Comparison of ENCODE assay signal across 11 cellular contexts in genomic region chr2:33276868-33277503, GRCh38.
A peak's percentile ranks its signal among the peaks of the same experiment; 100 is the strongest.
DNase-seq lines count a peak whose midpoint lies in the region; ATAC-seq and TF ChIP-seq lines count a peak whose summit lies in the region.
"Had no signal": no experiment of that assay in that cellular context is flagged by ENCODE, and none has a peak within 500 bp of the region (broad histone marks: within the 10 kb centered on the region; RNA-seq: fewer than 3 reads in every experiment).

No MANE protein-coding gene starts in this region.

- H3K27me3 ChIP-seq in Caco-2 (replicated peaks; ENCODE audit: control insufficient read depth, insufficient read depth, low read length), result no peaks in the 10 kb centered on the region
- H3K27me3 ChIP-seq in PC-9 (ENCODE audit: insufficient read depth, low read depth), result no peaks in the 10 kb centered on the region
- no peaks in the 10 kb centered on the region for H3K27me3 ChIP-seq in cardiac muscle cell
- no peaks in the 10 kb centered on the region for H3K27me3 ChIP-seq in psoas muscle (ENCODE audit: insufficient read depth in 3 of 3, low read length in 2 of 3)

- H3K4me3 ChIP-seq in Caco-2 (ENCODE audit: low read depth, low read length) (no peak overlapping the region), PC-9 (no peak overlapping the region), cardiac muscle cell (no peak overlapping the region), psoas muscle (no peak overlapping the region)
- H3K4me3 ChIP-seq: smooth muscle cell had no signal

- H3K9me3 ChIP-seq in Caco-2 (no peaks in the 10 kb centered on the region), PC-9 (ENCODE audit: insufficient read depth, low read depth) (no peaks in the 10 kb centered on the region), cardiac muscle cell (ENCODE audit: low read depth) (no peaks in the 10 kb centered on the region), psoas muscle (no peaks in the 10 kb centered on the region)

- 0 out of 2 replicates have a peak, but pooled peaks cover 4% of the 10 kb centered on the region for H3K4me1 ChIP-seq in Caco-2
- peaks cover 18% of the 10 kb centered on the region for H3K4me1 ChIP-seq in PC-9 (replicated peaks; ENCODE audit: insufficient read depth)
- H3K4me1 ChIP-seq in cardiac muscle cell (ENCODE audit: low read depth), result no peaks in the 10 kb centered on the region
- H3K4me1 ChIP-seq in psoas muscle, result peaks cover 6% of the 10 kb centered on the region

- CTCF ChIA-PET in Caco-2 (lab: Charles Lee) (no interaction called here), PC-9 (lab: Charles Lee) (no interaction called here)

- no peaks in the 10 kb centered on the region for H3K79me2 ChIP-seq in PC-9 (ENCODE audit: low read depth)

- H3F3A ChIP-seq in PC-9 (ENCODE audit: insufficient read depth, low read depth), result peaks cover 15% of the 10 kb centered on the region; the same call in 1 of the 2 replicates

- H3K27ac ChIP-seq in PC-9 (peak overlapping the region; percentile 64), cardiac muscle cell (peak overlapping the region; percentile 37), psoas muscle (peak overlapping the region; percentile 27), caudate nucleus (ENCODE audit: low read depth, low read length) (no peak overlapping the region)
- H3K27ac ChIP-seq: VCaP had no signal

- ATAC-seq in psoas muscle (peak; percentile 25 to 71 (median 49)), HG03442 (IDR thresholded peaks at IDR 0.05; ENCODE audit: unreplicated experiment) (no peak), GM19328 (IDR thresholded peaks at IDR 0.05; ENCODE audit: unreplicated experiment) (no peak)

- H3K27ac Mint-ChIP-seq in Caco-2 (ENCODE audit: unreplicated experiment), result peak overlapping the region; percentile 12

- intact Hi-C loops in Caco-2 (cut with micrococcal nuclease; ENCODE audit: unreplicated experiment), result no loop called here
- intact Hi-C loops in PC-9 (cut with micrococcal nuclease; ENCODE audit: unreplicated experiment), result loop anchor here (10.0 kb wide), 1 partner anchor 502 kb away; no protein-coding TSS in a partner anchor
- intact Hi-C loops in psoas muscle (cut with DNase I), result loop anchor here in 1 of 2 donors (5.0 to 10.0 kb wide), 2 partner anchors 145 to 502 kb away; no protein-coding TSS in a partner anchor

- H3K36me3 Mint-ChIP-seq in Caco-2 (ENCODE audit: insufficient read depth, unreplicated experiment), result peaks cover 11% of the 10 kb centered on the region

- H3K9me2 ChIP-seq in PC-9 (ENCODE audit: insufficient read depth), result no peaks in the 10 kb centered on the region

- H3K4me1 Mint-ChIP-seq in Caco-2 (ENCODE audit: low read depth, unreplicated experiment), result peaks cover 17% of the 10 kb centered on the region

- BruUV-seq in Caco-2 (replicated peaks; lab: Mats Ljungman, UMichigan), result no TSS peak
- no TSS peak for BruUV-seq in PC-9 (replicated peaks; lab: Mats Ljungman, UMichigan)

- POLR2A ChIA-PET in Caco-2 (lab: Charles Lee), result no interaction called here
- POLR2A ChIA-PET in PC-9 (lab: Charles Lee; ENCODE audit: unreplicated experiment), result no interaction called here

- 33 to 53% (median 39%) methylated on average over 8 of the region's 8 CpGs for WGBS in psoas muscle, 3 donors

- TF ChIP-seq CTCF in Caco-2 (IDR thresholded peaks at IDR 0.05; ENCODE audit: insufficient read depth in 1 of 2, low read depth in 1 of 2, low read length in 1 of 2, severe bottlenecking in 1 of 2, unreplicated experiment in 1 of 2) (no peak), PC-9 (conservative IDR thresholded peaks at IDR 0.05) (no peak), cardiac muscle cell (IDR thresholded peaks at IDR 0.05; ENCODE audit: low read depth, low read length) (no peak), psoas muscle (IDR thresholded peaks at IDR 0.05) (no peak)

- no peaks in the 10 kb centered on the region for H4K20me1 ChIP-seq in PC-9 (ENCODE audit: insufficient read depth)

- H3K4me3 Mint-ChIP-seq in Caco-2 (ENCODE audit: unreplicated experiment), result no peak overlapping the region

- H2AFZ ChIP-seq in PC-9, result no peak overlapping the region

- H3K36me3 ChIP-seq in Caco-2 (ENCODE audit: control insufficient read depth, insufficient read depth, low read length) (no peaks in the 10 kb centered on the region), PC-9 (ENCODE audit: low read depth) (no peaks in the 10 kb centered on the region), cardiac muscle cell (peaks cover 69% of the 10 kb centered on the region), psoas muscle (ENCODE audit: insufficient read depth in 1 of 2, low read depth in 1 of 2) (peaks cover 0 to 23% of the 10 kb centered on the region in 2 donors)

- DNase-seq in Caco-2 (no peak), PC-9 (no peak), cardiac muscle cell (ENCODE audit: low read depth in 1 of 2, low spot score in 1 of 2) (no peak), psoas muscle (no peak), DMS53 treated with DMSO at 0.1 percent for 48 hours (lab: John Stamatoyannopoulos, UW; ENCODE audit: unreplicated experiment) (no peak), caudate nucleus (lab: John Stamatoyannopoulos, UW) (no peak)
- DNase-seq: activated naive CD4-positive, alpha-beta T cell treated with Interleukin-2 at 50 U/mL for 16 hours had no signal

- no peaks in the 10 kb centered on the region for H3K9me3 Mint-ChIP-seq in Caco-2 (ENCODE audit: unreplicated experiment)

- no peaks in the 10 kb centered on the region for H3K27me3 Mint-ChIP-seq in Caco-2 (ENCODE audit: insufficient read depth, unreplicated experiment)

- H3K4me2 ChIP-seq in PC-9, result no peak overlapping the region
- H3K4me2 ChIP-seq: smooth muscle cell had no signal

Comparison
In these comparisons a context has a peak if more than half of its experiments do, and no peak if none do; other contexts are left out.
1. ATAC-seq: peak in psoas muscle (4 of 4); none in HG03442 (single experiment) and GM19328 (single experiment).